21 cellular contexts compared by ENCODE assay signal in the genomic region with DNA sequence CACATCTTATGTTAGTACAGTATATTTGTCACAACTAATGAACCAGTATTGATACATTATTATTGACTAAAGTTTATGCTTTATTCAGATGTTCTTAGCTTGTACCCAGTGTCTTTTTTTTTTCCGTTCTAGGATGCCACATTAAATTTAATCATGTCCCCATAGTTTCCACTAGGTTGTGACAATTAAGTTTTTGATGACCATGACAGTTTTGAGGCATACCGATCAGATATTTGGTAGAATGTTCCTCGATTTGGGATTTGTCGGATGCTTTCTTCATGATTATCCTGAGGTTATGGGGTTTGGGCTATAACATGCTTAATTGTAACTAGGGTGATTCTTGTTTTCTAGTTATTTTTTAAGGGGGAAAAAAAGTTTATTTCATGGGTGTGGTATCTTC. TPM values are rescaled to one million over a fixed set of nuclear protein-coding genes. Genes with fewer than 3 reads are reported as not detected.
DNase-seq lines count a peak whose midpoint lies in the region; ATAC-seq, FAIRE-seq and TF ChIP-seq lines count a peak whose summit lies in the region.
"Had no signal": no experiment of that assay in that cellular context is flagged by ENCODE, and none has a peak within 500 bp of the region (broad histone marks: within the 10 kb centered on the region; RNA-seq: fewer than 3 reads in every experiment).

No MANE protein-coding gene starts in this region.

- H3K27me3 ChIP-seq in endothelial cell of umbilical vein (ENCODE audit: control insufficient read depth in 2 of 2, insufficient read depth in 2 of 2, low read length in 2 of 2): no peaks in the 10 kb centered on the region
- H3K27me3 ChIP-seq: colonic mucosa, gastroesophageal sphincter, stomach, upper lobe of left lung had no signal

- CTCF ChIA-PET in endothelial cell of umbilical vein (lab: Charles Lee): no interaction called here

- H3K27me3 Mint-ChIP-seq in activated naive CD8-positive, alpha-beta T cell: no peaks in the 10 kb centered on the region
- H3K27me3 Mint-ChIP-seq in activated naive CD8-positive, alpha-beta T cell treated with anti-CD3 and anti-CD28 coated beads for 36 hours: peaks cover 3% of the 10 kb centered on the region
- H3K27me3 Mint-ChIP-seq in T-helper 17 cell: no peaks in the 10 kb centered on the region
- no peaks in the 10 kb centered on the region for H3K27me3 Mint-ChIP-seq in stimulated activated naive CD8-positive, alpha-beta T cell treated with anti-CD3 and anti-CD28 coated beads, Interleukin-15, amount 100 ng/mL, for 72 hours

- H3K9me3 ChIP-seq in T-helper 17 cell (ENCODE audit: control insufficient read depth, low read length, poor library complexity, severe bottlenecking) (no peaks in the 10 kb centered on the region), endothelial cell of umbilical vein (replicated peaks; ENCODE audit: control insufficient read depth, insufficient read depth, low read length) (no peaks in the 10 kb centered on the region)
- H3K9me3 ChIP-seq: colonic mucosa, gastroesophageal sphincter, stomach, upper lobe of left lung had no signal

- H3K4me3 ChIP-seq in endothelial cell of umbilical vein (replicated peaks in 1 of 3; ENCODE audit: insufficient read depth in 1 of 3, low read depth in 1 of 3, low read length in 3 of 3): no peak overlapping the region
- H3K4me3 ChIP-seq: colonic mucosa, gastroesophageal sphincter, stomach, upper lobe of left lung had no signal

- no peak overlapping the region for H3K4me2 ChIP-seq in endothelial cell of umbilical vein (ENCODE audit: insufficient read depth, low read length)

- H3K9me3 Mint-ChIP-seq in activated naive CD8-positive, alpha-beta T cell (ENCODE audit: low read depth): no peaks in the 10 kb centered on the region
- H3K9me3 Mint-ChIP-seq in activated naive CD8-positive, alpha-beta T cell treated with anti-CD3 and anti-CD28 coated beads for 36 hours: no peaks in the 10 kb centered on the region
- no peaks in the 10 kb centered on the region for H3K9me3 Mint-ChIP-seq in stimulated activated naive CD8-positive, alpha-beta T cell treated with anti-CD3 and anti-CD28 coated beads, Interleukin-15, amount 100 ng/mL, for 72 hours

- H3K27ac ChIP-seq in endothelial cell of umbilical vein (ENCODE audit: insufficient read depth, low read depth, low read length): no peak overlapping the region
- H3K27ac ChIP-seq: colonic mucosa had no signal

- DNase-seq in activated naive CD8-positive, alpha-beta T cell treated with anti-CD3 and anti-CD28 coated beads for 36 hours: no peak
- DNase-seq in T-helper 17 cell (no peak), endothelial cell of umbilical vein (ENCODE audit: low read depth, low spot score) (no peak), SKM-1 (lab: John Stamatoyannopoulos, UW; ENCODE audit: unreplicated experiment) (no peak)
- DNase-seq in stimulated activated naive CD8-positive, alpha-beta T cell treated with anti-CD3 and anti-CD28 coated beads, Interleukin-15, amount 100 ng/mL, for 72 hours: no peak
- no peak for DNase-seq in activated CD4-positive, alpha-beta T cell treated with anti-CD3 and anti-CD28 coated beads for 1 hour
- DNase-seq: activated gamma-delta T cell treated with Interleukin-2 at 50 U/mL for 16 hours; colonic mucosa; H9; KBM-7; left cardiac atrium; NCI-H1092; NCI-H2029 treated with DMSO at 0.1 percent for 48 hours; NK-92 treated with Interleukin-12 subunit alpha and Interleukin-12 subunit beta, amount 100 ng/mL, for 24 hours; stomach; upper lobe of left lung had no signal

- no peak for TF ChIP-seq CTCF in endothelial cell of umbilical vein (IDR thresholded peaks at IDR 0.05; ENCODE audit: extremely low read depth in 1 of 2, insufficient read depth in 1 of 2, low read depth in 1 of 2, low read length in 2 of 2)

- peaks cover 92% of the 10 kb centered on the region for H3K4me1 Mint-ChIP-seq in activated naive CD8-positive, alpha-beta T cell (ENCODE audit: low read depth)
- H3K4me1 Mint-ChIP-seq in activated naive CD8-positive, alpha-beta T cell treated with anti-CD3 and anti-CD28 coated beads for 36 hours: peaks cover 82% of the 10 kb centered on the region
- H3K4me1 Mint-ChIP-seq in T-helper 17 cell: peaks cover 67% of the 10 kb centered on the region
- peaks cover 97% of the 10 kb centered on the region for H3K4me1 Mint-ChIP-seq in stimulated activated naive CD8-positive, alpha-beta T cell treated with anti-CD3 and anti-CD28 coated beads, Interleukin-15, amount 100 ng/mL, for 72 hours

- H2AFZ ChIP-seq in endothelial cell of umbilical vein (ENCODE audit: low read depth, low read length): no peak overlapping the region

- H3K36me3 Mint-ChIP-seq in activated naive CD8-positive, alpha-beta T cell: peaks cover 7% of the 10 kb centered on the region
- peaks cover 52% of the 10 kb centered on the region for H3K36me3 Mint-ChIP-seq in activated naive CD8-positive, alpha-beta T cell treated with anti-CD3 and anti-CD28 coated beads for 36 hours
- H3K36me3 Mint-ChIP-seq in T-helper 17 cell (ENCODE audit: low read depth): peaks cover 8% of the 10 kb centered on the region

- H3K4me1 ChIP-seq in endothelial cell of umbilical vein (ENCODE audit: control insufficient read depth, extremely low read depth, insufficient read depth, low read length): peaks cover 31% of the 10 kb centered on the region

- ATAC-seq in T-helper 17 cell (no peak), GM19397 (IDR thresholded peaks at IDR 0.05; ENCODE audit: unreplicated experiment) (no peak)
- no peak for ATAC-seq in stimulated activated naive CD8-positive, alpha-beta T cell treated with anti-CD3 and anti-CD28 coated beads, Interleukin-15, amount 100 ng/mL, for 72 hours
- ATAC-seq: gastroesophageal sphincter, left cardiac atrium had no signal

- peaks cover 17% of the 10 kb centered on the region for H4K20me1 ChIP-seq in endothelial cell of umbilical vein (replicated peaks; ENCODE audit: control insufficient read depth, extremely low read depth, insufficient read depth, low read length)

- no peak overlapping the region for H3K9ac ChIP-seq in endothelial cell of umbilical vein (replicated peaks; ENCODE audit: extremely low read depth, insufficient read depth, low read length)

- H3K9me1 ChIP-seq in endothelial cell of umbilical vein (replicated peaks; ENCODE audit: control insufficient read depth, extremely low read depth, insufficient read depth, low read length): no peaks in the 10 kb centered on the region

- peaks cover 99% of the 10 kb centered on the region for H3K79me2 ChIP-seq in endothelial cell of umbilical vein (ENCODE audit: control insufficient read depth, insufficient read depth, low read length)

- intact Hi-C loops in endothelial cell of umbilical vein (cut with micrococcal nuclease): no loop called here

- no TSS peak for BruUV-seq in endothelial cell of umbilical vein (replicated peaks; lab: Mats Ljungman, UMichigan)

- POLR2A ChIA-PET in endothelial cell of umbilical vein (lab: Charles Lee): no interaction called here

- H3K27ac Mint-ChIP-seq in activated naive CD8-positive, alpha-beta T cell: peak overlapping the region; percentile 80
- H3K27ac Mint-ChIP-seq in activated naive CD8-positive, alpha-beta T cell treated with anti-CD3 and anti-CD28 coated beads for 36 hours: no peak overlapping the region
- peak overlapping the region; percentile 91 for H3K27ac Mint-ChIP-seq in T-helper 17 cell
- H3K27ac Mint-ChIP-seq in stimulated activated naive CD8-positive, alpha-beta T cell treated with anti-CD3 and anti-CD28 coated beads, Interleukin-15, amount 100 ng/mL, for 72 hours: no peak overlapping the region

- H3K36me3 ChIP-seq in endothelial cell of umbilical vein (ENCODE audit: control insufficient read depth in 2 of 2, extremely low read depth in 1 of 2, insufficient read depth in 2 of 2, low read length in 2 of 2): no peaks in the 10 kb centered on the region
- H3K36me3 ChIP-seq: colonic mucosa had no signal

- peak overlapping the region; percentile 76 for H3K4me3 Mint-ChIP-seq in activated naive CD8-positive, alpha-beta T cell
- no peak overlapping the region for H3K4me3 Mint-ChIP-seq in activated naive CD8-positive, alpha-beta T cell treated with anti-CD3 and anti-CD28 coated beads for 36 hours
- H3K4me3 Mint-ChIP-seq in T-helper 17 cell: no peak overlapping the region
- peak overlapping the region; percentile 13 to 82 for H3K4me3 Mint-ChIP-seq in stimulated activated naive CD8-positive, alpha-beta T cell treated with anti-CD3 and anti-CD28 coated beads, Interleukin-15, amount 100 ng/mL, for 72 hours
- H3K4me3 Mint-ChIP-seq: H9, mesothelial cell of epicardium had no signal

- dilution Hi-C loops in endothelial cell of umbilical vein (cut with MboI; ENCODE audit: extremely low pct_ligation_motif_present, low sequenced_read_pairs): no loop called here

- FAIRE-seq in endothelial cell of umbilical vein (lab: Jason Lieb, UNC): peak; percentile 42
- FAIRE-seq: GM19239 had no signal

- TF ChIP-seq POLR2A in endothelial cell of umbilical vein (IDR thresholded peaks at IDR 0.05; ENCODE audit: low read depth, low read length): no peak

TF ChIP-seq in endothelial cell of umbilical vein, 7 proteins besides CTCF, POLR2A, EP300 and RAD21:
- TF ChIP-seq EZH2 (IDR thresholded peaks at IDR 0.05; ENCODE audit: borderline replicate concordance, low read depth, low read length, severe bottlenecking) (no peak), GATA2 (IDR thresholded peaks at IDR 0.05; ENCODE audit: insufficient read depth, insufficient read length, low read depth, low read length) (no peak), FOS (IDR thresholded peaks at IDR 0.05; ENCODE audit: borderline replicate concordance, insufficient read depth, low read length) (no peak), POLR2AphosphoS5 (IDR thresholded peaks at IDR 0.05; ENCODE audit: insufficient read depth, low read depth, low read length) (no peak), JUN (IDR thresholded peaks at IDR 0.05; ENCODE audit: borderline replicate concordance, insufficient read depth, insufficient read length, low read depth) (no peak), MYC (IDR thresholded peaks at IDR 0.05; ENCODE audit: low read depth, low read length) (no peak)
- TF ChIP-seq, protein P1, sequence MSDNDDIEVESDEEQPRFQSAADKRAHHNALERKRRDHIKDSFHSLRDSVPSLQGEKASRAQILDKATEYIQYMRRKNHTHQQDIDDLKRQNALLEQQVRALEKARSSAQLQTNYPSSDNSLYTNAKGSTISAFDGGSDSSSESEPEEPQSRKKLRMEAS (IDR thresholded peaks at IDR 0.05; ENCODE audit: insufficient read depth, insufficient read length): no peak

RNA-seq across cellular contexts. Expression of gene PRRC2B, which starts 22.6 kb away (rescaled TPM):
- 100 to 1,000 TPM; 128 to 135 TPM for total RNA-seq in activated naive CD8-positive, alpha-beta T cell treated with anti-CD3 and anti-CD28 coated beads for 36 hours
- total RNA-seq in T-helper 17 cell: 100 to 1,000 TPM; 193 to 241 TPM
- total RNA-seq in endothelial cell of umbilical vein: 248 and 256 TPM in 2 replicates
- polyA plus RNA-seq in endothelial cell of umbilical vein: 35.6 and 38.5 TPM in 2 replicates
- 47.2 and 56.3 TPM in 2 replicates for polyA plus RNA-seq in endothelial cell of umbilical vein (2011; cell fraction: cytosol; rRNA removed)
- polyA plus RNA-seq in endothelial cell of umbilical vein (2011; cell fraction: nucleus; rRNA removed): 186 and 194 TPM in 2 replicates
- polyA plus RNA-seq in endothelial cell of umbilical vein (2012): 126 and 147 TPM in 2 replicates
- polyA minus RNA-seq in endothelial cell of umbilical vein: 142 and 143 TPM in 2 replicates
- 62.0 TPM for polyA minus RNA-seq in endothelial cell of umbilical vein (2011; cell fraction: cytosol; rRNA and poly(A)+ RNA removed)
- polyA minus RNA-seq in endothelial cell of umbilical vein (2011; cell fraction: nucleus; rRNA and poly(A)+ RNA removed): 93.2 and 110 TPM in 2 replicates

Comparison
In these comparisons a context has a peak if more than half of its experiments do, and no peak if none do; other contexts are left out.
1. H3K27ac Mint-ChIP-seq: peak in activated naive CD8-positive, alpha-beta T cell (single experiment) and T-helper 17 cell (single experiment); none in activated naive CD8-positive, alpha-beta T cell treated with anti-CD3 and anti-CD28 coated beads for 36 hours (single experiment) and stimulated activated naive CD8-positive, alpha-beta T cell treated with anti-CD3 and anti-CD28 coated beads, Interleukin-15, amount 100 ng/mL, for 72 hours (0 of 2).
2. H3K4me3 Mint-ChIP-seq: peak in activated naive CD8-positive, alpha-beta T cell (single experiment) and stimulated activated naive CD8-positive, alpha-beta T cell treated with anti-CD3 and anti-CD28 coated beads, Interleukin-15, amount 100 ng/mL, for 72 hours (2 of 2); none in activated naive CD8-positive, alpha-beta T cell treated with anti-CD3 and anti-CD28 coated beads for 36 hours (single experiment) and T-helper 17 cell (single experiment).